ENCODE assay signal across 16 cellular contexts in genomic region chr11:27392278-27392677, GRCh38. TPM values are rescaled to one million over a fixed set of nuclear protein-coding genes. Genes with fewer than 3 reads are reported as not detected.
DNase-seq lines count a peak whose midpoint lies in the region; ATAC-seq and TF ChIP-seq lines count a peak whose summit lies in the region.
"Had no signal": no experiment of that assay in that cellular context is flagged by ENCODE, and none has a peak within 500 bp of the region (broad histone marks: within the 10 kb centered on the region; RNA-seq: fewer than 3 reads in every experiment).

No MANE protein-coding gene starts in this region.

- no peak overlapping the region for H3K18ac ChIP-seq in mesenchymal stem cell (ENCODE audit: low read depth in 1 of 2, low read length in 2 of 2)

- POLR2A ChIA-PET in PC-3 (lab: Charles Lee; ENCODE audit: unreplicated experiment) = no interaction called here

- no peaks in the 10 kb centered on the region for H3K36me3 Mint-ChIP-seq in brain
- H3K36me3 Mint-ChIP-seq in activated naive CD8-positive, alpha-beta T cell treated with anti-CD3 and anti-CD28 coated beads for 36 hours = no peaks in the 10 kb centered on the region
- H3K36me3 Mint-ChIP-seq: activated naive CD4-positive, alpha-beta T cell treated with anti-CD3 and anti-CD28 coated beads, Interleukin-2, amount 10 ng/mL, durations not matched to agents 7 days and 5 days had no signal

- H3K14ac ChIP-seq in mesenchymal stem cell (ENCODE audit: low read length in 2 of 2) = no peak overlapping the region

- H3K9me3 ChIP-seq in PC-3 (ENCODE audit: low read length) (no peaks in the 10 kb centered on the region), mesenchymal stem cell (ENCODE audit: control insufficient read depth, low read length) (no peaks in the 10 kb centered on the region), suprapubic skin (no peaks in the 10 kb centered on the region)
- H3K9me3 ChIP-seq: mucosa of descending colon, ovary had no signal

- CTCF ChIA-PET in PC-3 (lab: Charles Lee) = no interaction called here

- no peak overlapping the region for H2BK15ac ChIP-seq in mesenchymal stem cell (ENCODE audit: low read depth, poor library complexity, severe bottlenecking)

- H3K4me1 Mint-ChIP-seq in brain = peaks cover 63% of the 10 kb centered on the region
- H3K4me1 Mint-ChIP-seq in activated naive CD8-positive, alpha-beta T cell treated with anti-CD3 and anti-CD28 coated beads for 36 hours = peaks cover 4% of the 10 kb centered on the region

- H3K79me1 ChIP-seq in mesenchymal stem cell (replicated peaks; ENCODE audit: low read length, poor library complexity, severe bottlenecking) = peaks cover 4% of the 10 kb centered on the region

- intact Hi-C loops in PC-3 (cut with micrococcal nuclease) = loop anchor here (2.0 kb wide), 1 partner anchor 29 kb away; the partner anchor contains the start of gene CCDC34

- H2BK120ac ChIP-seq in mesenchymal stem cell (ENCODE audit: low read depth, low read length) = no peak overlapping the region

- no peaks in the 10 kb centered on the region for H3K9me2 ChIP-seq in PC-3 (replicated peaks; ENCODE audit: low read length)

- peaks cover 9% of the 10 kb centered on the region for H3F3A ChIP-seq in PC-3 (ENCODE audit: low read length, unreplicated experiment)

- no peak overlapping the region for H2AK5ac ChIP-seq in mesenchymal stem cell (ENCODE audit: low read length, severe bottlenecking)

- H3K9me3 Mint-ChIP-seq in brain = no peaks in the 10 kb centered on the region
- H3K9me3 Mint-ChIP-seq in activated naive CD8-positive, alpha-beta T cell treated with anti-CD3 and anti-CD28 coated beads for 36 hours = no peaks in the 10 kb centered on the region
- H3K9me3 Mint-ChIP-seq: activated naive CD4-positive, alpha-beta T cell treated with anti-CD3 and anti-CD28 coated beads, Interleukin-2, amount 10 ng/mL, durations not matched to agents 7 days and 5 days had no signal

- TF ChIP-seq CTCF in PC-3 (conservative IDR thresholded peaks at IDR 0.05; ENCODE audit: low read depth, low read length) (no peak), brain (conservative IDR thresholded peaks at IDR 0.05) (no peak), suprapubic skin (IDR thresholded peaks at IDR 0.05) (no peak)

- no peak for ATAC-seq in PC-3

- BruUV-seq in PC-3 (replicated peaks; lab: Mats Ljungman, UMichigan) = no TSS peak

- no peak overlapping the region for H3K23ac ChIP-seq in mesenchymal stem cell (ENCODE audit: low read length in 2 of 2)

- H3K4me1 ChIP-seq in PC-3 (ENCODE audit: insufficient read depth, low read length) = peaks cover 55% of the 10 kb centered on the region
- peaks cover 9% of the 10 kb centered on the region for H3K4me1 ChIP-seq in mesenchymal stem cell (ENCODE audit: control insufficient read depth, insufficient read depth, low read depth, low read length)
- H3K4me1 ChIP-seq in suprapubic skin = peaks cover 64% of the 10 kb centered on the region

- no peak overlapping the region for H2BK12ac ChIP-seq in mesenchymal stem cell (ENCODE audit: low read length in 2 of 2)

- WGBS in mesenchymal stem cell = 72% methylated on average over 2 of the region's 4 CpGs
- WGBS in suprapubic skin = 75% methylated on average over 4 of the region's 4 CpGs

- TF ChIP-seq POLR2A in suprapubic skin (IDR thresholded peaks at IDR 0.05) = no peak

- no peak overlapping the region for H2AFZ ChIP-seq in PC-3 (ENCODE audit: low read length)
- H2AFZ ChIP-seq in mesenchymal stem cell (ENCODE audit: low read depth, low read length) = no peak overlapping the region

- H3K27me3 Mint-ChIP-seq in brain = peaks cover 27% of the 10 kb centered on the region
- no peaks in the 10 kb centered on the region for H3K27me3 Mint-ChIP-seq in activated naive CD8-positive, alpha-beta T cell treated with anti-CD3 and anti-CD28 coated beads for 36 hours
- H3K27me3 Mint-ChIP-seq: activated naive CD4-positive, alpha-beta T cell treated with anti-CD3 and anti-CD28 coated beads, Interleukin-2, amount 10 ng/mL, durations not matched to agents 7 days and 5 days had no signal

- no peak overlapping the region for H4K8ac ChIP-seq in mesenchymal stem cell (ENCODE audit: low read length)

- H3K27ac ChIP-seq in PC-3 (ENCODE audit: low read length) (peak overlapping the region; percentile 71), mesenchymal stem cell (ENCODE audit: low read length, poor library complexity, severe bottlenecking) (peak overlapping the region; percentile 42), suprapubic skin (peak overlapping the region; percentile 69)
- H3K27ac ChIP-seq: SK-N-MC had no signal

- no peak overlapping the region for H3K4ac ChIP-seq in mesenchymal stem cell (ENCODE audit: low read depth in 1 of 2, low read length in 2 of 2)

- no peak overlapping the region for H2BK5ac ChIP-seq in mesenchymal stem cell (ENCODE audit: low read depth, low read length, poor library complexity, severe bottlenecking)

- no peak overlapping the region for H4K91ac ChIP-seq in mesenchymal stem cell (ENCODE audit: low read length)

- H3K36me3 ChIP-seq in PC-3 (ENCODE audit: low read depth, low read length) = no peaks in the 10 kb centered on the region
- no peaks in the 10 kb centered on the region for H3K36me3 ChIP-seq in mesenchymal stem cell (ENCODE audit: control insufficient read depth in 1 of 2, insufficient read depth in 2 of 2, low read depth in 1 of 2, low read length in 2 of 2)
- no peaks in the 10 kb centered on the region for H3K36me3 ChIP-seq in suprapubic skin
- H3K36me3 ChIP-seq: ovary had no signal

- no peak overlapping the region for H3K4me3 ChIP-seq in PC-3 (ENCODE audit: low read length)
- H3K4me3 ChIP-seq in mesenchymal stem cell (ENCODE audit: insufficient read depth in 1 of 2, low read depth in 1 of 2, low read length in 2 of 2) = no peak overlapping the region
- no peak overlapping the region for H3K4me3 ChIP-seq in suprapubic skin
- H3K4me3 ChIP-seq: mucosa of descending colon, ovary, SK-N-MC, skin epidermis had no signal

- H3K27me3 ChIP-seq in PC-3 (ENCODE audit: low read length) (no peaks in the 10 kb centered on the region), mesenchymal stem cell (ENCODE audit: control insufficient read depth in 1 of 2, insufficient read depth in 1 of 2, low read length in 2 of 2) (no peaks in the 10 kb centered on the region), suprapubic skin (no peaks in the 10 kb centered on the region)
- H3K27me3 ChIP-seq: ovary had no signal

- H3K9ac ChIP-seq in PC-3 (ENCODE audit: low read length) (no peak overlapping the region), mesenchymal stem cell (ENCODE audit: low read length) (no peak overlapping the region)

- peak overlapping the region; percentile 48; the same call in 1 of the 2 replicates for H3K4me2 ChIP-seq in PC-3 (ENCODE audit: low read length)
- no peak overlapping the region for H3K4me2 ChIP-seq in mesenchymal stem cell (ENCODE audit: low read length, poor library complexity, severe bottlenecking)

- H4K20me1 ChIP-seq in PC-3 (ENCODE audit: low read length) = no peaks in the 10 kb centered on the region

- H3K4me3 Mint-ChIP-seq in brain = peak overlapping the region in 1 of 5 experiments; percentile 12
- no peak overlapping the region for H3K4me3 Mint-ChIP-seq in activated naive CD8-positive, alpha-beta T cell treated with anti-CD3 and anti-CD28 coated beads for 36 hours
- H3K4me3 Mint-ChIP-seq: activated naive CD4-positive, alpha-beta T cell treated with anti-CD3 and anti-CD28 coated beads, Interleukin-2, amount 10 ng/mL, durations not matched to agents 7 days and 5 days had no signal

- peak overlapping the region in 3 of 5 experiments; percentile 50 to 95 (median 78) for H3K27ac Mint-ChIP-seq in brain
- H3K27ac Mint-ChIP-seq in activated naive CD8-positive, alpha-beta T cell treated with anti-CD3 and anti-CD28 coated beads for 36 hours = no peak overlapping the region
- H3K27ac Mint-ChIP-seq: activated naive CD4-positive, alpha-beta T cell treated with anti-CD3 and anti-CD28 coated beads, Interleukin-2, amount 10 ng/mL, durations not matched to agents 7 days and 5 days had no signal

- DNase-seq in PC-3 (no peak), mesenchymal stem cell (no peak), suprapubic skin (ENCODE audit: low spot score in 2 of 2) (no peak), SHP77 (lab: John Stamatoyannopoulos, UW) (no peak), hepatic stellate cell (ENCODE audit: low spot score) (no peak)
- no peak for DNase-seq in activated naive CD8-positive, alpha-beta T cell treated with anti-CD3 and anti-CD28 coated beads for 36 hours
- DNase-seq: activated CD4-positive, alpha-beta T cell treated with anti-CD3 and anti-CD28 coated beads for 4 hours; activated naive CD4-positive, alpha-beta T cell treated with anti-CD3 and anti-CD28 coated beads, Interleukin-2, amount 10 ng/mL, durations not matched to agents 7 days and 5 days; mucosa of descending colon; NCI-H1930; NCI-H524; ovary; stimulated activated CD4-positive, alpha-beta T cell treated with anti-CD3 and anti-CD28 coated beads, Interleukin-4, amount 100 ng/mL, for 24 hours had no signal

- no peak for TF ChIP-seq EP300 in suprapubic skin (IDR thresholded peaks at IDR 0.05)

- H3K79me2 ChIP-seq in PC-3 (ENCODE audit: low read length) = peaks cover 4% of the 10 kb centered on the region; the same call in 1 of the 2 replicates

RNA-seq across cellular contexts. Expression of gene CCDC34, which starts 29.3 kb away (rescaled TPM):
- total RNA-seq in PC-3 (2014; rRNA removed) = 9.0 and 11.0 TPM in 2 replicates
- polyA plus RNA-seq in brain (ENCODE audit: insufficient read depth, low read depth, low replicate concordance) = 21.4 TPM
- polyA plus RNA-seq in mesenchymal stem cell (2013, experiment 1 of 2) = 10.2 TPM
- 11.4 TPM for polyA plus RNA-seq in mesenchymal stem cell (2013, experiment 2 of 2)
- 1 to 10 TPM; 3.2 to 8.0 (median 4.0) TPM for total RNA-seq in suprapubic skin
- 10 to 100 TPM; 27.9 to 35.1 TPM for total RNA-seq in activated naive CD8-positive, alpha-beta T cell treated with anti-CD3 and anti-CD28 coated beads for 36 hours
